In genomic region chr14:68627868-68628604, GRCh38 we compare ENCODE assay signal across 8 cellular contexts.
A peak's percentile ranks its signal among the peaks of the same experiment; 100 is the strongest.
DNase-seq lines count a peak whose midpoint lies in the region; ATAC-seq and TF ChIP-seq lines count a peak whose summit lies in the region.

No MANE protein-coding gene starts in this region.

- H3K27ac Mint-ChIP-seq in CD4-positive, CD25-positive, alpha-beta regulatory T cell = peak overlapping the region; percentile 36 to 88 (median 73)
- H3K27ac Mint-ChIP-seq in T-helper 1 cell treated with Interleukin-12 subunit alpha and Interleukin-12 subunit beta and Interleukin-4 antibody, amounts not matched to agents 30 μg/mL and 1 μg/mL, for 36 hours = no peak overlapping the region
- peak overlapping the region in 4 of 5 experiments; percentile 1 to 85 (median 82) for H3K27ac Mint-ChIP-seq in brain

- peak; percentile 63 to 64 for ATAC-seq in CD4-positive, CD25-positive, alpha-beta regulatory T cell (ENCODE audit: low read depth in 2 of 2)
- ATAC-seq in GM19035 (IDR thresholded peaks at IDR 0.05; ENCODE audit: unreplicated experiment) (no peak), HG03565 (IDR thresholded peaks at IDR 0.05; ENCODE audit: unreplicated experiment) (no peak)

- no peaks in the 10 kb centered on the region for H3K36me3 Mint-ChIP-seq in CD4-positive, CD25-positive, alpha-beta regulatory T cell
- H3K36me3 Mint-ChIP-seq in T-helper 1 cell treated with Interleukin-12 subunit alpha and Interleukin-12 subunit beta and Interleukin-4 antibody, amounts not matched to agents 30 μg/mL and 1 μg/mL, for 36 hours (ENCODE audit: low read depth) = peaks cover 5% of the 10 kb centered on the region
- H3K36me3 Mint-ChIP-seq in brain = no peaks in the 10 kb centered on the region

- H3K9me3 Mint-ChIP-seq in CD4-positive, CD25-positive, alpha-beta regulatory T cell = no peaks in the 10 kb centered on the region
- H3K9me3 Mint-ChIP-seq in T-helper 1 cell treated with Interleukin-12 subunit alpha and Interleukin-12 subunit beta and Interleukin-4 antibody, amounts not matched to agents 30 μg/mL and 1 μg/mL, for 36 hours = peaks cover 6% of the 10 kb centered on the region
- H3K9me3 Mint-ChIP-seq in brain = peaks cover 0 to 5% (median 3%) of the 10 kb centered on the region in 5 experiments

- H3K27me3 Mint-ChIP-seq in CD4-positive, CD25-positive, alpha-beta regulatory T cell = no peaks in the 10 kb centered on the region
- peaks cover 38% of the 10 kb centered on the region for H3K27me3 Mint-ChIP-seq in T-helper 1 cell treated with Interleukin-12 subunit alpha and Interleukin-12 subunit beta and Interleukin-4 antibody, amounts not matched to agents 30 μg/mL and 1 μg/mL, for 36 hours (ENCODE audit: low read depth)
- H3K27me3 Mint-ChIP-seq in brain = no peaks in the 10 kb centered on the region

- H3K36me3 ChIP-seq in CD4-positive, CD25-positive, alpha-beta regulatory T cell (ENCODE audit: control insufficient read depth, insufficient read depth, low read length) = no peaks in the 10 kb centered on the region

- no peak for TF ChIP-seq CTCF in brain (conservative IDR thresholded peaks at IDR 0.05)

- H3K4me1 ChIP-seq in CD4-positive, CD25-positive, alpha-beta regulatory T cell (ENCODE audit: control insufficient read depth, insufficient read depth, low read length, poor library complexity, severe bottlenecking) = peaks cover 16% of the 10 kb centered on the region

- peaks cover 0 to 28% (median 12%) of the 10 kb centered on the region in 4 donors for H3K4me1 Mint-ChIP-seq in CD4-positive, CD25-positive, alpha-beta regulatory T cell
- H3K4me1 Mint-ChIP-seq in T-helper 1 cell treated with Interleukin-12 subunit alpha and Interleukin-12 subunit beta and Interleukin-4 antibody, amounts not matched to agents 30 μg/mL and 1 μg/mL, for 36 hours (ENCODE audit: low read depth) = peaks cover 11% of the 10 kb centered on the region
- H3K4me1 Mint-ChIP-seq in brain = peaks cover 80% of the 10 kb centered on the region

- H3K27ac ChIP-seq in CD4-positive, CD25-positive, alpha-beta regulatory T cell (ENCODE audit: insufficient read depth, low read length, poor library complexity, severe bottlenecking) = no peak overlapping the region

- H3K4me3 Mint-ChIP-seq in CD4-positive, CD25-positive, alpha-beta regulatory T cell = peak overlapping the region; percentile 66 to 83 (median 79)
- peak overlapping the region; percentile 50 for H3K4me3 Mint-ChIP-seq in T-helper 1 cell treated with Interleukin-12 subunit alpha and Interleukin-12 subunit beta and Interleukin-4 antibody, amounts not matched to agents 30 μg/mL and 1 μg/mL, for 36 hours
- peak overlapping the region in 2 of 5 experiments; percentile 0 to 39 for H3K4me3 Mint-ChIP-seq in brain

- peak; percentile 30 to 50 (median 46) for DNase-seq in CD4-positive, CD25-positive, alpha-beta regulatory T cell
- DNase-seq in left kidney (ENCODE audit: low read depth, low spot score) (peak; percentile 90), SK-N-DZ (ENCODE audit: low spot score) (no peak)
- DNase-seq in stimulated activated CD4-positive, alpha-beta T cell treated with anti-CD3 and anti-CD28 coated beads, Interleukin-4, amount 100 ng/mL, for 24 hours = peak; percentile 60

- H3K4me3 ChIP-seq in CD4-positive, CD25-positive, alpha-beta regulatory T cell (ENCODE audit: low read depth, low read length) = peak overlapping the region; percentile 29

- no peaks in the 10 kb centered on the region for H3K9me3 ChIP-seq in CD4-positive, CD25-positive, alpha-beta regulatory T cell (ENCODE audit: control insufficient read depth in 2 of 2, low read length in 2 of 2)

- H3K27me3 ChIP-seq in CD4-positive, CD25-positive, alpha-beta regulatory T cell (ENCODE audit: control insufficient read depth, insufficient read depth, low read length) = no peaks in the 10 kb centered on the region

Comparison
In these comparisons a context has a peak if more than half of its experiments do, and no peak if none do; other contexts are left out.
1. ATAC-seq: peak in CD4-positive, CD25-positive, alpha-beta regulatory T cell (2 of 2); none in GM19035 (single experiment) and HG03565 (single experiment).